Comparison of ENCODE assay signal across 15 cellular contexts in genomic region chr15:74800559-74801094, GRCh38. TPM values are rescaled to one million over a fixed set of nuclear protein-coding genes. Genes with fewer than 3 reads are reported as not detected.
DNase-seq lines count a peak whose midpoint lies in the region; ATAC-seq, FAIRE-seq and TF ChIP-seq lines count a peak whose summit lies in the region.
"Had no signal": no experiment of that assay in that cellular context is flagged by ENCODE, and none has a peak within 500 bp of the region (broad histone marks: within the 10 kb centered on the region; RNA-seq: fewer than 3 reads in every experiment).

No MANE protein-coding gene starts in this region.

- ATAC-seq in A549 (peak; percentile 17 to 48; a peak in 5 of 6 replicates), T-helper 17 cell (no peak), GM19455 (IDR thresholded peaks at IDR 0.05; ENCODE audit: unreplicated experiment) (no peak)

- H3K27ac Mint-ChIP-seq in CD4-positive, alpha-beta memory T cell = peak overlapping the region in 2 of 7 donors; percentile 83 to 97
- H3K27ac Mint-ChIP-seq in T-helper 17 cell = peak overlapping the region; percentile 95
- H3K27ac Mint-ChIP-seq: endodermal cell had no signal

- H3K36me3 Mint-ChIP-seq in CD4-positive, alpha-beta memory T cell = peaks cover 26 to 69% of the 10 kb centered on the region in 2 donors
- H3K36me3 Mint-ChIP-seq in T-helper 17 cell (ENCODE audit: low read depth) = peaks cover 5% of the 10 kb centered on the region

- TF ChIP-seq RAD21 in A549 (conservative IDR thresholded peaks at IDR 0.05 in 1 of 2, IDR thresholded peaks at IDR 0.05 in 1 of 2) = no peak

- no peak overlapping the region for H3K4me3 Mint-ChIP-seq in CD4-positive, alpha-beta memory T cell
- H3K4me3 Mint-ChIP-seq in T-helper 17 cell = no peak overlapping the region
- H3K4me3 Mint-ChIP-seq: endodermal cell had no signal

- TF ChIP-seq EP300 in A549 (IDR thresholded peaks at IDR 0.05) = no peak

- no peak overlapping the region for H3K4me2 ChIP-seq in A549

- BruUV-seq in A673 (replicated peaks; lab: Mats Ljungman, UMichigan) = no TSS peak

- POLR2A ChIA-PET in A549 (lab: Yijun Ruan, JAX) = interaction anchor here (0.6 kb wide), 1 partner anchor 43 kb away, joined by 3 read pairs; no protein-coding TSS in a partner anchor
- POLR2A ChIA-PET in CD4-positive, alpha-beta memory T cell (lab: Charles Lee; ENCODE audit: partially characterized antibody) = interaction anchor here (1.1 to 23.0 kb wide), 2 partner anchors 20 to 89 kb away, joined by 3 to 1342 read pairs; partner anchors contain the start of genes CSK and MPI
- POLR2A ChIA-PET in A673 (lab: Charles Lee; ENCODE audit: low non-redundant PET) = no interaction called here

- CTCF ChIA-PET in A549 (lab: Yijun Ruan, JAX) = interaction anchor here (0.6 to 66.7 kb wide), 4 partner anchors 10 to 116 kb away, joined by 3 to 1908 read pairs (median 956); partner anchors contain the start of genes CPLX3, CSK, LMAN1L and ULK3
- CTCF ChIA-PET in CD4-positive, alpha-beta memory T cell (lab: Charles Lee; ENCODE audit: partially characterized antibody) = interaction anchor here (0.6 to 36.4 kb wide), 11 partner anchors 12 to 251 kb away, joined by 3 to 1908 read pairs (median 3); partner anchors contain the start of genes CSK and LMAN1L
- CTCF ChIA-PET in A673 (lab: Charles Lee) = interaction anchor here (0.7 kb wide), 1 partner anchor 681 kb away, joined by 6 read pairs; no protein-coding TSS in a partner anchor

- H3K4me1 Mint-ChIP-seq in CD4-positive, alpha-beta memory T cell = peaks cover 24 to 53% (median 40%) of the 10 kb centered on the region in 4 donors
- H3K4me1 Mint-ChIP-seq in T-helper 17 cell = peaks cover 35% of the 10 kb centered on the region

- no peaks in the 10 kb centered on the region for H3K9me3 Mint-ChIP-seq in CD4-positive, alpha-beta memory T cell
- H3K9me3 Mint-ChIP-seq: endodermal cell had no signal

- no peak for DNase-seq in A549 (ENCODE audit: low read depth in 1 of 2, low spot score in 1 of 2)
- DNase-seq in CD4-positive, alpha-beta memory T cell = no peak
- no peak for DNase-seq in T-helper 17 cell
- peak; percentile 82 for DNase-seq in kidney
- no peak for DNase-seq in A673 (ENCODE audit: low spot score)
- no peak for DNase-seq in mesenteric fat pad (ENCODE audit: low spot score)
- no peak for DNase-seq in retina
- DNase-seq: NCI-H1694 treated with DMSO at 0.1 percent for 48 hours had no signal

- intact Hi-C loops in CD4-positive, alpha-beta memory T cell (cut with micrococcal nuclease) = loop anchor here (1.0 to 5.0 kb wide), 5 partner anchors 19 to 165 kb away; no protein-coding TSS in a partner anchor
- intact Hi-C loops in kidney (cut with DNase I) (no loop called here), A673 (cut with micrococcal nuclease; ENCODE audit: unreplicated experiment) (loop anchor here (1.0 kb wide), 1 partner anchor 29 kb away; no protein-coding TSS in a partner anchor)

- H3K27me3 Mint-ChIP-seq in CD4-positive, alpha-beta memory T cell = no peaks in the 10 kb centered on the region
- no peaks in the 10 kb centered on the region for H3K27me3 Mint-ChIP-seq in T-helper 17 cell

- H3K4me1 ChIP-seq in A549 = peaks cover 3% of the 10 kb centered on the region; the same call in 1 of the 3 replicates
- H3K4me1 ChIP-seq in CD4-positive, alpha-beta memory T cell (ENCODE audit: insufficient read depth, low read length) = peaks cover 49% of the 10 kb centered on the region
- H3K4me1 ChIP-seq in kidney (ENCODE audit: control insufficient read depth in 1 of 2, insufficient read depth in 1 of 2, low read depth in 1 of 2, low read length in 2 of 2) = peaks cover 0 to 6% of the 10 kb centered on the region in 2 donors
- no peaks in the 10 kb centered on the region for H3K4me1 ChIP-seq in A673 (ENCODE audit: insufficient read depth, low read length, poor library complexity, severe bottlenecking)

- H3K27me3 ChIP-seq in CD4-positive, alpha-beta memory T cell (ENCODE audit: insufficient read depth, low read length) = no peaks in the 10 kb centered on the region
- H3K27me3 ChIP-seq in A673 (replicated peaks; ENCODE audit: insufficient read depth, low read depth, low read length, poor library complexity) = no peaks in the 10 kb centered on the region
- H3K27me3 ChIP-seq: brain microvascular endothelial cell, gastroesophageal sphincter, SJSA1 had no signal

- no peak overlapping the region for H3K9ac ChIP-seq in kidney (ENCODE audit: low read length in 2 of 2)

- H3K4me3 ChIP-seq in A549 (no peak overlapping the region), kidney (ENCODE audit: low read length in 2 of 2) (no peak overlapping the region), A673 (ENCODE audit: low read depth, low read length, poor library complexity, severe bottlenecking) (no peak overlapping the region)
- no peak overlapping the region for H3K4me3 ChIP-seq in CD4-positive, alpha-beta memory T cell (ENCODE audit: low read length in 2 of 2)
- H3K4me3 ChIP-seq: gastroesophageal sphincter, SJSA1 had no signal

- TF ChIP-seq CTCF in A549 (IDR thresholded peaks at IDR 0.05) (no peak), kidney (IDR thresholded peaks at IDR 0.05; ENCODE audit: borderline replicate concordance, extremely low read depth, insufficient read depth) (no peak), A673 (conservative IDR thresholded peaks at IDR 0.05; ENCODE audit: low read depth, low read length) (no peak)

- peaks cover 53% of the 10 kb centered on the region for H3K36me3 ChIP-seq in CD4-positive, alpha-beta memory T cell (ENCODE audit: insufficient read depth, low read length)
- H3K36me3 ChIP-seq in kidney (ENCODE audit: control insufficient read depth in 1 of 2, insufficient read depth in 2 of 2, low read length in 2 of 2) (peaks cover 3 to 15% of the 10 kb centered on the region in 2 donors), A673 (ENCODE audit: insufficient read depth, low read length, poor library complexity, severe bottlenecking) (peaks cover 40% of the 10 kb centered on the region)

- no peak for TF ChIP-seq POLR2A in A549 (IDR thresholded peaks at IDR 0.05; ENCODE audit: low read length)

- FAIRE-seq in A549 (lab: Jason Lieb, UNC) (no peak), kidney (lab: Jason Lieb, UNC) (no peak)
- FAIRE-seq: islet of Langerhans had no signal

- whole genome bisulfite sequencing in A549 (ENCODE audit: missing lambda C conversion rate) = 85% methylated on average over 18 of the region's 20 CpGs

- H3K27ac ChIP-seq in A549 = no peak overlapping the region
- peak overlapping the region; percentile 84 for H3K27ac ChIP-seq in CD4-positive, alpha-beta memory T cell (ENCODE audit: low read depth, low read length)
- H3K27ac ChIP-seq in kidney (ENCODE audit: low read depth in 2 of 2, low read length in 2 of 2) = no peak overlapping the region
- H3K27ac ChIP-seq in A673 (ENCODE audit: low read depth, low read length, poor library complexity, severe bottlenecking) = no peak overlapping the region
- H3K27ac ChIP-seq: brain microvascular endothelial cell had no signal

- H3K9me3 ChIP-seq in A549 (no peaks in the 10 kb centered on the region), T-helper 17 cell (ENCODE audit: control insufficient read depth, low read length, poor library complexity, severe bottlenecking) (no peaks in the 10 kb centered on the region), kidney (ENCODE audit: control insufficient read depth in 1 of 2, low read length in 2 of 2) (no peaks in the 10 kb centered on the region), A673 (ENCODE audit: low read depth, low read length, poor library complexity, severe bottlenecking) (no peaks in the 10 kb centered on the region)
- H3K9me3 ChIP-seq in CD4-positive, alpha-beta memory T cell (ENCODE audit: control insufficient read depth in 1 of 2, low read length in 2 of 2) = no peaks in the 10 kb centered on the region
- H3K9me3 ChIP-seq: gastroesophageal sphincter, SJSA1 had no signal

RNA-seq across cellular contexts. Expression of gene LMAN1L, which starts 12.0 kb away (rescaled TPM):
- polyA plus RNA-seq in A549 (2011; rRNA removed) = not detected in 2 replicates
- polyA plus RNA-seq in A549 (2012; cell fraction: cytosol; rRNA removed) = not detected in 2 replicates
- 0.16 and 0.47 TPM in 2 replicates for polyA plus RNA-seq in A549 (2012; cell fraction: nucleus; rRNA removed)
- polyA plus RNA-seq in A549 (2017; fragmentation: RNase III; extraction: RNeasy Plus Mini Kit Qiagen cat#74134 plus additional on column Dnase treatment) = not detected in 3 replicates
- polyA minus RNA-seq in A549 (2011; rRNA and poly(A)+ RNA removed) = 0.08 TPM in 1 of 2 replicates, not detected in the other
- total RNA-seq in CD4-positive, alpha-beta memory T cell = under 1 TPM; 0.23 to 0.39 TPM
- polyA plus RNA-seq in CD4-positive, alpha-beta memory T cell = not detected
- under 1 TPM; 0.82 to 0.91 TPM for total RNA-seq in T-helper 17 cell
- total RNA-seq in kidney = not detected
- polyA plus RNA-seq in kidney (ENCODE audit: insufficient read depth, low read depth, low replicate concordance) = not detected
- 0.80 TPM in 1 of 2 replicates, not detected in the other for total RNA-seq in A673 (2021)
- not detected for total RNA-seq in mesenteric fat pad
- total RNA-seq: endodermal cell, SJSA1 had no signal
- polyA plus RNA-seq: BJ had no signal

RNA-seq across cellular contexts. Expression of gene CSK, which starts 18.7 kb away (rescaled TPM):
- 17.8 and 22.2 TPM in 2 replicates for polyA plus RNA-seq in A549 (2011; rRNA removed)
- polyA plus RNA-seq in A549 (2012; cell fraction: cytosol; rRNA removed) = 55.3 and 62.7 TPM in 2 replicates
- polyA plus RNA-seq in A549 (2012; cell fraction: nucleus; rRNA removed) = 86.8 and 128 TPM in 2 replicates
- 56.7 to 63.0 TPM (median 61.6 TPM) in 3 replicates for polyA plus RNA-seq in A549 (2017; fragmentation: RNase III; extraction: RNeasy Plus Mini Kit Qiagen cat#74134 plus additional on column Dnase treatment)
- 42.9 and 46.8 TPM in 2 replicates for polyA minus RNA-seq in A549 (2011; rRNA and poly(A)+ RNA removed)
- total RNA-seq in CD4-positive, alpha-beta memory T cell = 100 to 1,000 TPM; 234 to 247 TPM
- 100 to 1,000 TPM in 1 of 2 donors, 10 to 100 TPM in 1; 72.5 to 125 TPM for polyA plus RNA-seq in CD4-positive, alpha-beta memory T cell
- 100 to 1,000 TPM; 188 to 208 TPM for total RNA-seq in T-helper 17 cell
- 58.8 TPM for total RNA-seq in kidney
- 18.9 TPM for polyA plus RNA-seq in kidney (ENCODE audit: insufficient read depth, low read depth, low replicate concordance)
- total RNA-seq in A673 (2021) = 90.8 and 103 TPM in 2 replicates
- 46.9 TPM for total RNA-seq in mesenteric fat pad

RNA-seq across cellular contexts. Expression of gene CPLX3, which starts 25.8 kb away (rescaled TPM):
- polyA plus RNA-seq in A549 (2011; rRNA removed) (0.05 TPM in 1 of 2 replicates, not detected in the other), A549 (2017; fragmentation: RNase III; extraction: RNeasy Plus Mini Kit Qiagen cat#74134 plus additional on column Dnase treatment) (not detected in 3 replicates), kidney (ENCODE audit: insufficient read depth, low read depth, low replicate concordance) (not detected)
- not detected in 2 replicates for polyA plus RNA-seq in A549 (2012; cell fraction: cytosol; rRNA removed)
- polyA plus RNA-seq in A549 (2012; cell fraction: nucleus; rRNA removed) = 0.08 TPM in 1 of 2 replicates, not detected in the other
- not detected in 2 replicates for polyA minus RNA-seq in A549 (2011; rRNA and poly(A)+ RNA removed)
- total RNA-seq in CD4-positive, alpha-beta memory T cell = not detected
- not detected for polyA plus RNA-seq in CD4-positive, alpha-beta memory T cell
- total RNA-seq in T-helper 17 cell (under 1 TPM in 1 of 2 donors, not detected in 1; 0.20 TPM), kidney (not detected), A673 (2021) (0.17 and 0.28 TPM in 2 replicates), mesenteric fat pad (not detected)
- total RNA-seq: endodermal cell, gastroesophageal sphincter, SJSA1 had no signal
- polyA plus RNA-seq: BJ had no signal

RNA-seq across cellular contexts. Expression of gene ULK3, which starts 42.3 kb away (rescaled TPM):
- polyA plus RNA-seq in A549 (2011; rRNA removed) (48.9 and 58.4 TPM in 2 replicates), A549 (2017; fragmentation: RNase III; extraction: RNeasy Plus Mini Kit Qiagen cat#74134 plus additional on column Dnase treatment) (23.0 to 28.1 TPM (median 28.0 TPM) in 3 replicates), kidney (ENCODE audit: insufficient read depth, low read depth, low replicate concordance) (34.5 TPM)
- polyA plus RNA-seq in A549 (2012; cell fraction: cytosol; rRNA removed) = 42.6 and 54.4 TPM in 2 replicates
- 338 and 363 TPM in 2 replicates for polyA plus RNA-seq in A549 (2012; cell fraction: nucleus; rRNA removed)
- polyA minus RNA-seq in A549 (2011; rRNA and poly(A)+ RNA removed) = 35.4 and 62.0 TPM in 2 replicates
- total RNA-seq in CD4-positive, alpha-beta memory T cell = 10 to 100 TPM; 84.9 to 88.3 TPM
- polyA plus RNA-seq in CD4-positive, alpha-beta memory T cell = 10 to 100 TPM; 33.6 to 38.5 TPM
- total RNA-seq in T-helper 17 cell (10 to 100 TPM; 44.6 to 49.0 TPM), kidney (36.1 TPM), A673 (2021) (53.3 and 58.3 TPM in 2 replicates), mesenteric fat pad (31.5 TPM)

RNA-seq across cellular contexts. Expression of gene CYP1A2, which starts 52.0 kb away (rescaled TPM):
- polyA plus RNA-seq in A549 (2011; rRNA removed) (not detected in 2 replicates), A549 (2017; fragmentation: RNase III; extraction: RNeasy Plus Mini Kit Qiagen cat#74134 plus additional on column Dnase treatment) (not detected in 3 replicates), kidney (ENCODE audit: insufficient read depth, low read depth, low replicate concordance) (not detected)
- polyA plus RNA-seq in A549 (2012; cell fraction: cytosol; rRNA removed) = not detected in 2 replicates
- polyA plus RNA-seq in A549 (2012; cell fraction: nucleus; rRNA removed) = not detected in 2 replicates
- polyA minus RNA-seq in A549 (2011; rRNA and poly(A)+ RNA removed) = not detected in 2 replicates
- not detected for total RNA-seq in CD4-positive, alpha-beta memory T cell
- polyA plus RNA-seq in CD4-positive, alpha-beta memory T cell = not detected
- total RNA-seq in T-helper 17 cell (not detected), kidney (not detected), A673 (2021) (not detected in 2 replicates), mesenteric fat pad (not detected)
- total RNA-seq: endodermal cell, gastroesophageal sphincter, SJSA1 had no signal
- polyA plus RNA-seq: BJ had no signal

Comparison
In these comparisons a context has a peak if more than half of its experiments do, and no peak if none do; other contexts are left out.
1. ATAC-seq: peak in A549 (2 of 2); none in T-helper 17 cell (single experiment) and GM19455 (single experiment).